In genomic region chr2:65129613-65130439, GRCh38 we compare ENCODE assay signal across 8 cellular contexts. TPM values are rescaled to one million over a fixed set of nuclear protein-coding genes. Genes with fewer than 3 reads are reported as not detected.
A peak's percentile ranks its signal among the peaks of the same experiment; 100 is the strongest.
DNase-seq lines count a peak whose midpoint lies in the region; ATAC-seq, FAIRE-seq and TF ChIP-seq lines count a peak whose summit lies in the region.

Gene RAB1A, minus strand, starts transcription at chr2:65130106. Its CDS starts 191 bp downstream, at chr2:65129915.

- FAIRE-seq in GM12892 (lab: Jason Lieb, UNC): peak; percentile 100

- H3K9me3 Mint-ChIP-seq in T-cell (no peaks in the 10 kb centered on the region), type B pancreatic cell (no peaks in the 10 kb centered on the region)

- H3K36me3 Mint-ChIP-seq in T-cell (peaks cover 3% of the 10 kb centered on the region), type B pancreatic cell (peaks cover 4% of the 10 kb centered on the region)

- peak within 1 kb of the TSS; percentile 99 to 100 for H3K27ac Mint-ChIP-seq in T-cell
- H3K27ac Mint-ChIP-seq in type B pancreatic cell: peak within 1 kb of the TSS; percentile 100

- DNase-seq in GM12892 (ENCODE audit: insufficient read length): peak; percentile 95
- peak; percentile 99 for DNase-seq in NCI-H1436 treated with DMSO at 0.1 percent for 48 hours (lab: John Stamatoyannopoulos, UW)
- DNase-seq in T-cell: peak; percentile 96 to 100 (median 99)
- DNase-seq in cardiac septum (ENCODE audit: low spot score): peak; percentile 100
- DNase-seq in pons (ENCODE audit: low spot score): peak; percentile 99
- DNase-seq in type B pancreatic cell (ENCODE audit: extremely low spot score, unreplicated experiment): peak; percentile 99

- H3K4me1 Mint-ChIP-seq in T-cell (peaks cover 41 to 50% (median 45%) of the 10 kb centered on the region in 3 donors), type B pancreatic cell (ENCODE audit: unreplicated experiment) (peaks cover 23% of the 10 kb centered on the region)

- 0 to 1% (median 0%) methylated on average over 58 to 73 of the region's 73 CpGs for WGBS in adipose tissue, 3 donors

- TF ChIP-seq CTCF in type B pancreatic cell (conservative IDR thresholded peaks at IDR 0.05): peak; percentile 52

- TF ChIP-seq POLR2A in GM12892 (IDR thresholded peaks at IDR 0.05; ENCODE audit: low read depth, low read length): peak; percentile 82; the same call in 1 of the 2 replicates

- POLR2A ChIA-PET in T-cell (lab: Charles Lee): interaction anchor here (0.5 to 2.0 kb wide), 25 partner anchors 9 to 1541 kb away, joined by 3 to 26 read pairs (median 4); partner anchors contain the start of genes ACTR2 (in 2 of the 2), CEP68 (in 2 of the 2), MDH1 (in 1 of the 2) and SERTAD2 (in 1 of the 2)

- H3K27me3 Mint-ChIP-seq in T-cell: no peaks in the 10 kb centered on the region
- no peaks in the 10 kb centered on the region for H3K27me3 Mint-ChIP-seq in type B pancreatic cell

- H3K4me3 Mint-ChIP-seq in T-cell (peak within 1 kb of the TSS; percentile 95 to 100 (median 100)), type B pancreatic cell (peak within 1 kb of the TSS; percentile 100)

- ATAC-seq in HG02852 (IDR thresholded peaks at IDR 0.05; ENCODE audit: unreplicated experiment) (peak; percentile 95), T-cell (replicated peaks in 1 of 4) (peak; percentile 92 to 95 (median 94))

- peak within 1 kb of the TSS; percentile 99 for H3K27ac ChIP-seq in adipose tissue (ENCODE audit: low read depth, low read length)

- intact Hi-C loops in cardiac septum (cut with DNase I): loop anchor here (5.0 kb wide), 2 partner anchors 73 to 143 kb away; partner anchors contain the start of genes CEP68 and SLC1A4

- CTCF ChIA-PET in T-cell (lab: Charles Lee): interaction anchor here (0.6 to 3.2 kb wide), 18 partner anchors 10 to 1665 kb away, joined by 3 to 34 read pairs (median 3); partner anchors contain the start of genes ACTR2 (in 1 of the 2) and CEP68 (in 1 of the 2)

RNA-seq across cellular contexts. Expression of gene RAB1A, which starts in this region (rescaled TPM):
- 75.3 TPM for polyA plus RNA-seq in GM12892 (2012; ENCODE audit: missing spikeins)
- total RNA-seq in T-cell (10 to 100 TPM; 39.1 to 54.3 (median 42.6) TPM), cardiac septum (106 TPM), type B pancreatic cell (ENCODE audit: low replicate concordance) (128 and 201 TPM in 2 replicates)
- 100 to 1,000 TPM in 2 of 3 donors, 10 to 100 TPM in 1; 59.8 to 128 (median 123) TPM for polyA plus RNA-seq in adipose tissue

Comparison
In these comparisons a context has a peak if more than half of its experiments do, and no peak if none do; other contexts are left out.
1. Peak in every context shown above with its lines: DNase-seq, ATAC-seq and H3K27ac ChIP-seq.